ENCODE assay signal across 12 cellular contexts in the genomic region with DNA sequence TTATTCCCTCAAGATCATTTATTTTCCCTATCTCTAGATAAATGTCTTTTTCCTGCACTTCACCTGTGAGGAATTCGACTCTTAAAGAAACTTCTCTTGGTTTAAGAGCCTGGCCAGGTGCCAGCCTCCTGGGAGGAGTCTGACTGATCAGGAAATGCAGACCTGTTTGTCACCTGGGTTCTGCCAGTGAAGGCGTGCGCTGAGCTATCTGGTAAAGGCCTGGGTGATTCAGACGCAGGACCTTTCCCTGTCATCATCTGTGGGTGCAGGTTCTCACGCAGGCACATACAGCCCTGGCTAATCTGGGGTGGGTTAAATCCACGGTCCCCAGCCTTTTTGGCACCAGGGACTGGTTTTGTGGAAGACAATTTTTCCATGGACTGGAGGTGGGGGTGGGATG.
A peak's percentile ranks its signal among the peaks of the same experiment; 100 is the strongest.
DNase-seq lines count a peak whose midpoint lies in the region; TF ChIP-seq lines count a peak whose summit lies in the region.
"Had no signal": no experiment of that assay in that cellular context is flagged by ENCODE, and none has a peak within 500 bp of the region (broad histone marks: within the 10 kb centered on the region; RNA-seq: fewer than 3 reads in every experiment).

No MANE protein-coding gene starts in this region.

- H3K36me3 ChIP-seq in mammary epithelial cell (ENCODE audit: insufficient read depth, low read length) (no peaks in the 10 kb centered on the region), transverse colon (no peaks in the 10 kb centered on the region), MG63 (no peaks in the 10 kb centered on the region)

- no TSS peak for BruUV-seq in mammary epithelial cell (replicated peaks; lab: Mats Ljungman, UMichigan)

- TF ChIP-seq POLR2A in transverse colon (IDR thresholded peaks at IDR 0.05), result no peak

- in situ Hi-C loops in mammary epithelial cell (cut with MboI; ENCODE audit: low sequenced_read_pairs in 2 of 2), result no loop called here
- in situ Hi-C loops in transverse colon (cut with MboI; ENCODE audit: low pct_ligation_motif_present in 1 of 4, low pct_unique_long_range_greater_than_20kb in 1 of 4, low sequenced_read_pairs in 3 of 4), result no loop called here

- no peak overlapping the region for H3K4me2 ChIP-seq in mammary epithelial cell (ENCODE audit: insufficient read depth, low read depth, low read length)

- H4K20me1 ChIP-seq in mammary epithelial cell (ENCODE audit: insufficient read depth, low read length), result no peaks in the 10 kb centered on the region

- TF ChIP-seq EP300 in transverse colon (IDR thresholded peaks at IDR 0.05; ENCODE audit: low read depth), result no peak

- H3K27me3 ChIP-seq in mammary epithelial cell (ENCODE audit: insufficient read depth, low read length) (no peaks in the 10 kb centered on the region), transverse colon (no peaks in the 10 kb centered on the region), MG63 (no peaks in the 10 kb centered on the region)

- DNase-seq in NCI-H2171 treated with DMSO at 0.1 percent for 48 hours (lab: John Stamatoyannopoulos, UW) (peak; percentile 13), NCI-H2171 (lab: John Stamatoyannopoulos, UW) (no peak), mammary epithelial cell (peak; percentile 85), mucosa of gallbladder (ENCODE audit: low spot score) (peak; percentile 82), transverse colon (peak; percentile 76), NCI-H2107 treated with DMSO at 0.1 percent for 48 hours (lab: John Stamatoyannopoulos, UW; ENCODE audit: unreplicated experiment) (no peak), MG63 (no peak), pons (ENCODE audit: low spot score) (no peak)
- DNase-seq: H7, NCI-H1694, T-helper 17 cell had no signal

- H3K9me3 ChIP-seq in mammary epithelial cell (replicated peaks; ENCODE audit: insufficient read depth, low read length) (no peaks in the 10 kb centered on the region), transverse colon (no peaks in the 10 kb centered on the region), MG63 (no peaks in the 10 kb centered on the region)

- intact Hi-C loops in mammary epithelial cell (cut with micrococcal nuclease), result no loop called here
- intact Hi-C loops in transverse colon (cut with DNase I; ENCODE audit: low total_unique reads), result no loop called here

- dilution Hi-C loops in mammary epithelial cell (cut with HindIII; ENCODE audit: low sequenced_read_pairs), result no loop called here

- CTCF ChIA-PET in mammary epithelial cell (lab: Charles Lee; ENCODE audit: low non-redundant PET), result no interaction called here

- H3K4me1 ChIP-seq in mammary epithelial cell (ENCODE audit: insufficient read depth, low read length), result peaks cover 17% of the 10 kb centered on the region
- H3K4me1 ChIP-seq in transverse colon, result peaks cover 7 to 15% (median 11%) of the 10 kb centered on the region in 4 donors

- no peak overlapping the region for H3K27ac ChIP-seq in mammary epithelial cell (ENCODE audit: insufficient read depth, low read depth, low read length)
- peak overlapping the region; percentile 68 to 85 (median 76) for H3K27ac ChIP-seq in transverse colon

- H2AFZ ChIP-seq in mammary epithelial cell (ENCODE audit: low read depth, low read length), result no peak overlapping the region

- H3K79me2 ChIP-seq in mammary epithelial cell (ENCODE audit: insufficient read depth, low read length), result no peaks in the 10 kb centered on the region

- H3K9ac ChIP-seq in mammary epithelial cell (ENCODE audit: insufficient read depth, low read length), result no peak overlapping the region

- H3K4me3 ChIP-seq in mammary epithelial cell (replicated peaks in 1 of 3; ENCODE audit: insufficient read depth in 1 of 3, low read depth in 2 of 3, low read length in 3 of 3), result no peak overlapping the region
- no peak overlapping the region for H3K4me3 ChIP-seq in transverse colon
- H3K4me3 ChIP-seq in MG63, result no peak overlapping the region
- H3K4me3 ChIP-seq: GM12878 had no signal

- TF ChIP-seq CTCF in mammary epithelial cell (conservative IDR thresholded peaks at IDR 0.05 in 1 of 2, IDR thresholded peaks at IDR 0.05 in 1 of 2; ENCODE audit: extremely low read depth in 1 of 2, insufficient read depth in 1 of 2, low read depth in 1 of 2, low read length in 2 of 2) (no peak), transverse colon (IDR thresholded peaks at IDR 0.05) (no peak)

- 38% methylated on average over 6 of the region's 6 CpGs for WGBS in mammary epithelial cell (ENCODE audit: low coverage, missing lambda C conversion rate)
- WGBS in transverse colon (ENCODE audit: low coverage in 1 of 2), 2 donors, result 11 to 54% methylated on average over 3 to 6 of the region's 6 CpGs

Comparison
In these comparisons a context has a peak if more than half of its experiments do, and no peak if none do; other contexts are left out.
1. DNase-seq: peak in NCI-H2171 treated with DMSO at 0.1 percent for 48 hours (single experiment), mammary epithelial cell (single experiment), mucosa of gallbladder (single experiment) and transverse colon (single experiment); none in NCI-H2171 (single experiment), NCI-H2107 treated with DMSO at 0.1 percent for 48 hours (single experiment), MG63 (single experiment) and pons (single experiment).